ENCODE assay signal across 23 cellular contexts in genomic region chr6:7033202-7033601, GRCh38.
A peak's percentile ranks its signal among the peaks of the same experiment; 100 is the strongest.
DNase-seq lines count a peak whose midpoint lies in the region; ATAC-seq and TF ChIP-seq lines count a peak whose summit lies in the region.
"Had no signal": no experiment of that assay in that cellular context is flagged by ENCODE, and none has a peak within 500 bp of the region (broad histone marks: within the 10 kb centered on the region; RNA-seq: fewer than 3 reads in every experiment).

No MANE protein-coding gene starts in this region.

- no peak for TF ChIP-seq CTCF in CD8-positive, alpha-beta T cell (IDR thresholded peaks at IDR 0.05)
- no peak for TF ChIP-seq CTCF in PC-9 (conservative IDR thresholded peaks at IDR 0.05)

- intact Hi-C loops in dendritic cell treated with granulocyte-macrophage colony-stimulating factor and Interleukin-4, amounts not matched to agents 40 ng/mL and 50 ng/mL, for 4 days (cut with micrococcal nuclease), result no loop called here
- intact Hi-C loops in sciatic nerve (cut with DNase I) (no loop called here), PC-9 (cut with micrococcal nuclease; ENCODE audit: unreplicated experiment) (no loop called here)
- intact Hi-C loops in CD8-positive, alpha-beta T cell (cut with DNase I, micrococcal nuclease), result no loop called here

- no peaks in the 10 kb centered on the region for H3K9me3 Mint-ChIP-seq in dendritic cell treated with granulocyte-macrophage colony-stimulating factor and Interleukin-4, amounts not matched to agents 40 ng/mL and 50 ng/mL, for 4 days
- no peaks in the 10 kb centered on the region for H3K9me3 Mint-ChIP-seq in CD8-positive, alpha-beta T cell

- BruUV-seq in PC-9 (replicated peaks; lab: Mats Ljungman, UMichigan), result no TSS peak

- H3K4me3 ChIP-seq in Karpas-422 (ENCODE audit: low read length) (no peak overlapping the region), PC-9 (no peak overlapping the region)
- no peak overlapping the region for H3K4me3 ChIP-seq in CD8-positive, alpha-beta T cell (ENCODE audit: low read depth, low read length)
- H3K4me3 ChIP-seq: SJSA1 had no signal

- no peaks in the 10 kb centered on the region for H3K9me3 ChIP-seq in Karpas-422 (ENCODE audit: low read length)
- no peaks in the 10 kb centered on the region for H3K9me3 ChIP-seq in CD8-positive, alpha-beta T cell (ENCODE audit: low read length)
- no peaks in the 10 kb centered on the region for H3K9me3 ChIP-seq in PC-9 (ENCODE audit: insufficient read depth, low read depth)
- H3K9me3 ChIP-seq: SJSA1 had no signal

- DNase-seq in NOMO-1 treated with DMSO at 0.1 percent for 48 hours (lab: John Stamatoyannopoulos, UW; ENCODE audit: unreplicated experiment), result peak; percentile 16
- DNase-seq in NOMO-1 treated with dmso at 0.1 percent for 144 hours (lab: John Stamatoyannopoulos, UW; ENCODE audit: unreplicated experiment), result no peak
- DNase-seq in Karpas-422, result peak; percentile 15
- DNase-seq in sciatic nerve (ENCODE audit: low spot score), result no peak
- DNase-seq in CD8-positive, alpha-beta T cell, result no peak
- DNase-seq in PC-9, result no peak
- DNase-seq: 8988T, DMS53, EL, GF-D8, H7, KBM-7, NCI-H1417, NCI-H1694 treated with DMSO at 0.1 percent for 48 hours, NCI-H2081 treated with DMSO at 0.1 percent for 48 hours, NCI-H446 treated with DMSO at 0.1 percent for 48 hours, NCI-H526 treated with DMSO at 0.1 percent for 48 hours had no signal

- no peak overlapping the region for H3K9ac ChIP-seq in Karpas-422 (ENCODE audit: low read length)

- H3K79me2 ChIP-seq in Karpas-422 (ENCODE audit: low read length) (no peaks in the 10 kb centered on the region), PC-9 (ENCODE audit: low read depth) (no peaks in the 10 kb centered on the region)

- peak; percentile 51 for ATAC-seq in sciatic nerve
- no peak for ATAC-seq in CD8-positive, alpha-beta T cell
- no peak for ATAC-seq in HG03354 (IDR thresholded peaks at IDR 0.05; ENCODE audit: poor library complexity, severe bottlenecking, unreplicated experiment)
- ATAC-seq: Panc1 had no signal

- H3K27ac Mint-ChIP-seq in dendritic cell treated with granulocyte-macrophage colony-stimulating factor and Interleukin-4, amounts not matched to agents 40 ng/mL and 50 ng/mL, for 4 days, result peak overlapping the region; percentile 79
- H3K27ac Mint-ChIP-seq in CD8-positive, alpha-beta T cell, result no peak overlapping the region

- H3K4me1 ChIP-seq in Karpas-422 (ENCODE audit: low read length) (no peaks in the 10 kb centered on the region), PC-9 (replicated peaks; ENCODE audit: insufficient read depth) (peaks cover 7% of the 10 kb centered on the region; the same call in 1 of the 2 replicates)
- H3K4me1 ChIP-seq in CD8-positive, alpha-beta T cell (ENCODE audit: insufficient read depth, low read length), result no peaks in the 10 kb centered on the region
- H3K4me1 ChIP-seq: SJSA1 had no signal

- no peaks in the 10 kb centered on the region for H3K9me2 ChIP-seq in Karpas-422 (replicated peaks; ENCODE audit: insufficient read depth, low read length)
- no peaks in the 10 kb centered on the region for H3K9me2 ChIP-seq in PC-9 (ENCODE audit: insufficient read depth)

- no peak overlapping the region for H2AFZ ChIP-seq in Karpas-422 (ENCODE audit: low read length)
- no peak overlapping the region for H2AFZ ChIP-seq in PC-9

- POLR2A ChIA-PET in CD8-positive, alpha-beta T cell (lab: Charles Lee), result no interaction called here
- POLR2A ChIA-PET in PC-9 (lab: Charles Lee; ENCODE audit: unreplicated experiment), result no interaction called here

- no peaks in the 10 kb centered on the region for H3F3A ChIP-seq in PC-9 (ENCODE audit: insufficient read depth, low read depth)

- CTCF ChIA-PET in CD8-positive, alpha-beta T cell (lab: Charles Lee), result no interaction called here
- CTCF ChIA-PET in PC-9 (lab: Charles Lee), result no interaction called here

- peaks cover 59% of the 10 kb centered on the region for H3K4me1 Mint-ChIP-seq in dendritic cell treated with granulocyte-macrophage colony-stimulating factor and Interleukin-4, amounts not matched to agents 40 ng/mL and 50 ng/mL, for 4 days (ENCODE audit: low read depth)
- H3K4me1 Mint-ChIP-seq in CD8-positive, alpha-beta T cell (ENCODE audit: low read depth), result no peaks in the 10 kb centered on the region

- no peak overlapping the region for H3K27ac ChIP-seq in Karpas-422 (ENCODE audit: low read length)
- H3K27ac ChIP-seq in CD8-positive, alpha-beta T cell (ENCODE audit: low read depth, low read length), result no peak overlapping the region
- H3K27ac ChIP-seq in PC-9, result no peak overlapping the region
- H3K27ac ChIP-seq: C4-2B, HL-60, SJSA1 had no signal

- H3K27me3 ChIP-seq in Karpas-422 (ENCODE audit: low read length) (no peaks in the 10 kb centered on the region), PC-9 (ENCODE audit: insufficient read depth, low read depth) (no peaks in the 10 kb centered on the region)
- no peaks in the 10 kb centered on the region for H3K27me3 ChIP-seq in CD8-positive, alpha-beta T cell (ENCODE audit: insufficient read depth, low read length)
- H3K27me3 ChIP-seq: SJSA1 had no signal

- H3K4me2 ChIP-seq in Karpas-422 (ENCODE audit: low read depth, low read length, poor library complexity, severe bottlenecking) (no peak overlapping the region), PC-9 (no peak overlapping the region)

- H3K27me3 Mint-ChIP-seq in dendritic cell treated with granulocyte-macrophage colony-stimulating factor and Interleukin-4, amounts not matched to agents 40 ng/mL and 50 ng/mL, for 4 days, result peaks cover 3% of the 10 kb centered on the region
- H3K27me3 Mint-ChIP-seq in CD8-positive, alpha-beta T cell (ENCODE audit: low read depth), result peaks cover 8% of the 10 kb centered on the region

- H4K20me1 ChIP-seq in Karpas-422 (ENCODE audit: insufficient read depth, low read depth, low read length), result no peaks in the 10 kb centered on the region
- H4K20me1 ChIP-seq in PC-9 (ENCODE audit: insufficient read depth), result no peaks in the 10 kb centered on the region

- H3K4me3 Mint-ChIP-seq in dendritic cell treated with granulocyte-macrophage colony-stimulating factor and Interleukin-4, amounts not matched to agents 40 ng/mL and 50 ng/mL, for 4 days, result no peak overlapping the region
- H3K4me3 Mint-ChIP-seq in CD8-positive, alpha-beta T cell, result no peak overlapping the region

- H3K36me3 ChIP-seq in Karpas-422 (ENCODE audit: insufficient read depth, low read length) (no peaks in the 10 kb centered on the region), PC-9 (ENCODE audit: low read depth) (no peaks in the 10 kb centered on the region)
- H3K36me3 ChIP-seq in CD8-positive, alpha-beta T cell (ENCODE audit: insufficient read depth, low read length), result no peaks in the 10 kb centered on the region
- H3K36me3 ChIP-seq: SJSA1 had no signal

- H3K36me3 Mint-ChIP-seq in dendritic cell treated with granulocyte-macrophage colony-stimulating factor and Interleukin-4, amounts not matched to agents 40 ng/mL and 50 ng/mL, for 4 days (ENCODE audit: low read depth), result no peaks in the 10 kb centered on the region
- H3K36me3 Mint-ChIP-seq in CD8-positive, alpha-beta T cell, result no peaks in the 10 kb centered on the region

Comparison
In these comparisons a context has a peak if more than half of its experiments do, and no peak if none do; other contexts are left out.
1. DNase-seq: peak in NOMO-1 treated with DMSO at 0.1 percent for 48 hours (single experiment) and Karpas-422 (single experiment); none in NOMO-1 treated with dmso at 0.1 percent for 144 hours (single experiment), sciatic nerve (single experiment), CD8-positive, alpha-beta T cell (0 of 7) and PC-9 (0 of 2).